10 cellular contexts compared by ENCODE assay signal in genomic region chr16:1078579-1079021, GRCh38. TPM values are rescaled to one million over a fixed set of nuclear protein-coding genes. Genes with fewer than 3 reads are reported as not detected.
DNase-seq lines count a peak whose midpoint lies in the region; ATAC-seq, FAIRE-seq and TF ChIP-seq lines count a peak whose summit lies in the region.
"Had no signal": no experiment of that assay in that cellular context is flagged by ENCODE, and none has a peak within 500 bp of the region (broad histone marks: within the 10 kb centered on the region; RNA-seq: fewer than 3 reads in every experiment).

No MANE protein-coding gene starts in this region.

- no peak overlapping the region for H2AFZ ChIP-seq in GM23248
- no peak overlapping the region for H2AFZ ChIP-seq in osteoblast (ENCODE audit: low read length)

- ATAC-seq in GM18502 (IDR thresholded peaks at IDR 0.05; ENCODE audit: poor library complexity, unreplicated experiment), result no peak

- 51 to 52% methylated on average over 23 to 26 of the region's 28 CpGs for WGBS in GM23248 (ENCODE audit: low coverage in 1 of 2, low lambda C conversion rate in 2 of 2, missing lambda C conversion rate in 2 of 2), 2 experiments

- H3K79me2 ChIP-seq in GM23248 (ENCODE audit: insufficient read depth), result no peaks in the 10 kb centered on the region
- no peaks in the 10 kb centered on the region for H3K79me2 ChIP-seq in osteoblast (ENCODE audit: insufficient read depth, low read length)

- no peaks in the 10 kb centered on the region for H3K4me1 ChIP-seq in GM23248 (ENCODE audit: insufficient read depth)
- H3K4me1 ChIP-seq in osteoblast (ENCODE audit: insufficient read depth, low read length), result peaks cover 4% of the 10 kb centered on the region

- no peak overlapping the region for H3K27ac ChIP-seq in GM23248
- no peak overlapping the region for H3K27ac ChIP-seq in osteoblast (ENCODE audit: low read depth, low read length)

- no peak for FAIRE-seq in GM12891 (lab: Jason Lieb, UNC)

- H3K9ac ChIP-seq in GM23248, result no peak overlapping the region

- no peak for TF ChIP-seq CTCF in cardiac fibroblast (IDR thresholded peaks at IDR 0.05; ENCODE audit: low read depth, low read length)
- no peak for TF ChIP-seq CTCF in osteoblast (IDR thresholded peaks at IDR 0.05; ENCODE audit: extremely low read depth, low read depth, low read length)

- no peaks in the 10 kb centered on the region for H3K9me2 ChIP-seq in GM23248 (ENCODE audit: insufficient read depth)

- H3K9me3 ChIP-seq in GM23248 (ENCODE audit: low read depth) (no peaks in the 10 kb centered on the region), osteoblast (ENCODE audit: low read depth, low read length) (no peaks in the 10 kb centered on the region)

- TF ChIP-seq POLR2A in GM12891 (IDR thresholded peaks at IDR 0.05; ENCODE audit: low read depth, low read length), result no peak

- H3K4me3 ChIP-seq in GM23248 (no peak overlapping the region), cardiac fibroblast (replicated peaks in 1 of 2; ENCODE audit: low read depth in 2 of 2, low read length in 2 of 2) (no peak overlapping the region), osteoblast (ENCODE audit: insufficient read depth, low read length) (no peak overlapping the region)

- peaks cover 4% of the 10 kb centered on the region; the same call in 1 of the 2 replicates for H3K27me3 ChIP-seq in GM23248 (replicated peaks; ENCODE audit: insufficient read depth)
- peaks cover 59% of the 10 kb centered on the region for H3K27me3 ChIP-seq in osteoblast (ENCODE audit: insufficient read depth, low read length)

- H3K36me3 ChIP-seq in GM23248 (ENCODE audit: low read depth) (no peaks in the 10 kb centered on the region), osteoblast (ENCODE audit: insufficient read depth, low read length) (no peaks in the 10 kb centered on the region)

- no peaks in the 10 kb centered on the region for H3F3A ChIP-seq in GM23248 (ENCODE audit: insufficient read depth)

- H4K20me1 ChIP-seq in GM23248 (ENCODE audit: insufficient read depth), result no peaks in the 10 kb centered on the region
- H4K20me1 ChIP-seq in osteoblast (ENCODE audit: insufficient read depth, low read length), result no peaks in the 10 kb centered on the region

- peak; percentile 45 for DNase-seq in GM23248
- peak; percentile 75 for DNase-seq in NCI-H460 (ENCODE audit: extremely low read depth, low read depth)
- DNase-seq in cardiac fibroblast (ENCODE audit: low read depth in 2 of 2), result peak; percentile 64 to 74
- DNase-seq in osteoblast (ENCODE audit: insufficient read length, low spot score, missing footprints), result peak; percentile 99
- DNase-seq in GM12891 (ENCODE audit: insufficient read length, low spot score), result no peak
- DNase-seq in anterior cingulate cortex (lab: John Stamatoyannopoulos, UW), result no peak
- no peak for DNase-seq in activated CD8-positive, alpha-beta memory T cell treated with anti-CD3 and anti-CD28 coated beads for 24 hours
- DNase-seq: Kasumi-1 had no signal

- H3K4me2 ChIP-seq in GM23248 (ENCODE audit: unreplicated experiment) (no peak overlapping the region), osteoblast (ENCODE audit: insufficient read depth, low read length) (no peak overlapping the region)

- in situ Hi-C loops in GM23248 (cut with MboI), result no loop called here

TF ChIP-seq in GM12891, 5 proteins besides CTCF, POLR2A, EP300 and RAD21:
- TF ChIP-seq TAF1 (IDR thresholded peaks at IDR 0.05; ENCODE audit: low read depth, low read length), result no peak
- no peak for TF ChIP-seq POLR2AphosphoS5 (IDR thresholded peaks at IDR 0.05; ENCODE audit: low read depth, low read length)
- TF ChIP-seq PAX5 (IDR thresholded peaks at IDR 0.05; ENCODE audit: insufficient read depth, low read length, severe bottlenecking), result no peak
- no peak for TF ChIP-seq POU2F2 (IDR thresholded peaks at IDR 0.05; ENCODE audit: low read depth, low read length)

RNA-seq across cellular contexts. Expression of gene SSTR5, which starts 6.1 kb away (rescaled TPM):
- total RNA-seq in GM23248 (2014; rRNA removed; shearing (Covaris generic)), result not detected in 2 replicates
- polyA plus RNA-seq in GM23248 (2016; fragmentation: Nextera tagmentation; extraction: Ambion mirVana), result not detected in 2 replicates
- total RNA-seq in NCI-H460 (2014; rRNA removed; shearing (Covaris generic)), result 0.40 TPM in 1 of 2 replicates, not detected in the other
- polyA plus RNA-seq in NCI-H460 (2014; cell fraction: nucleus; rRNA removed), result 0.20 and 1.4 TPM in 2 replicates
- total RNA-seq in osteoblast, result not detected in 2 replicates
- 0.21 TPM for polyA plus RNA-seq in GM12891 (2012; ENCODE audit: low read depth, missing spikeins)

RNA-seq across cellular contexts. Expression of gene C1QTNF8, which starts 17.4 kb away (rescaled TPM):
- total RNA-seq in GM23248 (2014; rRNA removed; shearing (Covaris generic)), result not detected in 2 replicates
- polyA plus RNA-seq in GM23248 (2016; fragmentation: Nextera tagmentation; extraction: Ambion mirVana), result not detected in 2 replicates
- total RNA-seq in NCI-H460 (2014; rRNA removed; shearing (Covaris generic)), result not detected in 2 replicates
- polyA plus RNA-seq in NCI-H460 (2014; cell fraction: nucleus; rRNA removed), result not detected in 2 replicates
- not detected in 2 replicates for total RNA-seq in osteoblast
- not detected for polyA plus RNA-seq in GM12891 (2012; ENCODE audit: low read depth, missing spikeins)
- total RNA-seq: cardiac septum had no signal

Comparison
In these comparisons a context has a peak if more than half of its experiments do, and no peak if none do; other contexts are left out.
1. DNase-seq: peak in GM23248 (single experiment), NCI-H460 (single experiment), cardiac fibroblast (2 of 2) and osteoblast (single experiment); none in GM12891 (single experiment), anterior cingulate cortex (0 of 58) and activated CD8-positive, alpha-beta memory T cell treated with anti-CD3 and anti-CD28 coated beads for 24 hours (single experiment).